12 cellular contexts compared by ENCODE assay signal in genomic region chr12:69527506-69528272, GRCh38. TPM values are rescaled to one million over a fixed set of nuclear protein-coding genes. Genes with fewer than 3 reads are reported as not detected.
DNase-seq lines count a peak whose midpoint lies in the region; ATAC-seq and TF ChIP-seq lines count a peak whose summit lies in the region.
"Had no signal": no experiment of that assay in that cellular context is flagged by ENCODE, and none has a peak within 500 bp of the region (broad histone marks: within the 10 kb centered on the region; RNA-seq: fewer than 3 reads in every experiment).

No MANE protein-coding gene starts in this region.

- H3K36me3 ChIP-seq in adrenal gland (replicated peaks in 1 of 2) (no peaks in the 10 kb centered on the region), gastroesophageal sphincter (peaks cover 0 to 3% of the 10 kb centered on the region in 2 donors)
- H3K36me3 ChIP-seq: neural progenitor cell had no signal

- H3K4me3 ChIP-seq in adrenal gland: no peak overlapping the region
- H3K4me3 ChIP-seq in gastroesophageal sphincter: no peak overlapping the region
- H3K4me3 ChIP-seq: neural progenitor cell had no signal

- H3K27me3 ChIP-seq in adrenal gland: no peaks in the 10 kb centered on the region
- H3K27me3 ChIP-seq in gastroesophageal sphincter: no peaks in the 10 kb centered on the region
- H3K27me3 ChIP-seq: neural progenitor cell had no signal

- peaks cover 5 to 10% of the 10 kb centered on the region in 2 donors for H3K36me3 Mint-ChIP-seq in activated T-cell treated with anti-CD3 and anti-CD28 coated beads, Interleukin-2, amount 50 U/mL, for 72 hours (ENCODE audit: insufficient read depth in 2 of 2)
- peaks cover 25% of the 10 kb centered on the region for H3K36me3 Mint-ChIP-seq in type B pancreatic cell

- TF ChIP-seq POLR2A in adrenal gland (IDR thresholded peaks at IDR 0.05): no peak
- TF ChIP-seq POLR2A in gastroesophageal sphincter (IDR thresholded peaks at IDR 0.05): no peak

- no peak for TF ChIP-seq EP300 in gastroesophageal sphincter (IDR thresholded peaks at IDR 0.05)

- DNase-seq in activated T-cell treated with anti-CD3 and anti-CD28 coated beads, Interleukin-2, amount 50 U/mL, for 72 hours: no peak
- no peak for DNase-seq in activated T-cell treated with anti-CD3 and anti-CD28 coated beads for 4 hours
- no peak for DNase-seq in adrenal gland
- DNase-seq in type B pancreatic cell (ENCODE audit: extremely low spot score, unreplicated experiment): no peak
- DNase-seq in stimulated activated CD4-positive, alpha-beta T cell treated with anti-CD3 and anti-CD28 coated beads, Interleukin-12 subunit alpha, Interleukin-12 subunit beta, amount 100 ng/mL, for 4 hours: no peak
- no peak for DNase-seq in NCI-H1694 treated with DMSO at 0.1 percent for 48 hours (lab: John Stamatoyannopoulos, UW)
- no peak for DNase-seq in caudate nucleus (lab: John Stamatoyannopoulos, UW)
- DNase-seq: ACHN, hippocampal formation had no signal

- H3K4me1 ChIP-seq in adrenal gland (replicated peaks in 1 of 2): peaks cover 12 to 21% of the 10 kb centered on the region in 2 donors
- peaks cover 6 to 34% (median 6%) of the 10 kb centered on the region in 3 donors for H3K4me1 ChIP-seq in gastroesophageal sphincter
- H3K4me1 ChIP-seq: neural progenitor cell had no signal

- WGBS in adrenal gland, 4 donors: 70 to 87% (median 78%) methylated on average over 3 of the region's 3 CpGs
- 56 to 68% methylated on average over 3 of the region's 3 CpGs for WGBS in gastroesophageal sphincter (ENCODE audit: low coverage in 1 of 2), 2 donors

- H3K4me1 Mint-ChIP-seq in activated T-cell treated with anti-CD3 and anti-CD28 coated beads, Interleukin-2, amount 50 U/mL, for 72 hours (ENCODE audit: low read depth): peaks cover 38% of the 10 kb centered on the region
- peaks cover 13% of the 10 kb centered on the region for H3K4me1 Mint-ChIP-seq in type B pancreatic cell (ENCODE audit: unreplicated experiment)

- peak overlapping the region; percentile 64 for H3K27ac Mint-ChIP-seq in activated T-cell treated with anti-CD3 and anti-CD28 coated beads, Interleukin-2, amount 50 U/mL, for 72 hours
- H3K27ac Mint-ChIP-seq in type B pancreatic cell: peak overlapping the region; percentile 57
- H3K27ac Mint-ChIP-seq: activated naive CD4-positive, alpha-beta T cell treated with anti-CD3 and anti-CD28 coated beads, Interleukin-2, amount 50 U/mL, for 72 hours had no signal

- intact Hi-C loops in adrenal gland (cut with DNase I): no loop called here

- peaks cover 0 to under 1% (median 0%) of the 10 kb centered on the region in 3 donors for H3K9me3 ChIP-seq in adrenal gland (replicated peaks in 1 of 3)
- peaks cover 0 to 3% (median 0%) of the 10 kb centered on the region in 3 donors for H3K9me3 ChIP-seq in gastroesophageal sphincter

- no peaks in the 10 kb centered on the region for H3K27me3 Mint-ChIP-seq in activated T-cell treated with anti-CD3 and anti-CD28 coated beads, Interleukin-2, amount 50 U/mL, for 72 hours (ENCODE audit: low read depth)
- no peaks in the 10 kb centered on the region for H3K27me3 Mint-ChIP-seq in type B pancreatic cell

- peak; percentile 54 to 64 for ATAC-seq in activated T-cell treated with anti-CD3 and anti-CD28 coated beads, Interleukin-2, amount 50 U/mL, for 72 hours (replicated peaks in 1 of 2)
- peak; percentile 36 for ATAC-seq in gastroesophageal sphincter

- peak overlapping the region; percentile 54 to 72 for H3K4me3 Mint-ChIP-seq in activated T-cell treated with anti-CD3 and anti-CD28 coated beads, Interleukin-2, amount 50 U/mL, for 72 hours
- H3K4me3 Mint-ChIP-seq in type B pancreatic cell: peak overlapping the region; percentile 60
- H3K4me3 Mint-ChIP-seq: neural progenitor cell had no signal

- TF ChIP-seq CTCF in adrenal gland (IDR thresholded peaks at IDR 0.05) (no peak), gastroesophageal sphincter (IDR thresholded peaks at IDR 0.05) (no peak), type B pancreatic cell (conservative IDR thresholded peaks at IDR 0.05) (no peak)

- H3K27ac ChIP-seq in adrenal gland (peak overlapping the region in 3 of 5 donors; percentile 9 to 24 (median 22)), gastroesophageal sphincter (peak overlapping the region; percentile 13 to 61 (median 41)), caudate nucleus (ENCODE audit: low read depth, low read length) (no peak overlapping the region)
- H3K27ac ChIP-seq: neural progenitor cell had no signal

- H3K9me3 Mint-ChIP-seq in activated T-cell treated with anti-CD3 and anti-CD28 coated beads, Interleukin-2, amount 50 U/mL, for 72 hours: peaks cover 2 to 8% of the 10 kb centered on the region in 2 donors
- H3K9me3 Mint-ChIP-seq in type B pancreatic cell: peaks cover 6% of the 10 kb centered on the region

RNA-seq across cellular contexts. Expression of gene FRS2, which starts 57.5 kb away (rescaled TPM):
- total RNA-seq in activated T-cell treated with anti-CD3 and anti-CD28 coated beads, Interleukin-2, amount 50 U/mL, for 72 hours: 10 to 100 TPM; 13.0 to 13.2 TPM
- 10 to 100 TPM; 36.2 to 86.1 (median 47.0) TPM for total RNA-seq in adrenal gland
- 10 to 100 TPM in 1 of 3 donors, 1 to 10 TPM in 2; 4.8 to 25.2 (median 7.3) TPM for polyA plus RNA-seq in adrenal gland
- 10 to 100 TPM; 39.9 to 70.6 (median 59.1) TPM for total RNA-seq in gastroesophageal sphincter
- total RNA-seq in type B pancreatic cell (ENCODE audit: low replicate concordance): 39.5 and 41.2 TPM in 2 replicates

RNA-seq across cellular contexts. Expression of gene CCT2, which starts 57.6 kb away (rescaled TPM):
- 100 to 1,000 TPM; 162 to 191 TPM for total RNA-seq in activated T-cell treated with anti-CD3 and anti-CD28 coated beads, Interleukin-2, amount 50 U/mL, for 72 hours
- 100 to 1,000 TPM in 7 of 8 donors, 10 to 100 TPM in 1; 88.2 to 196 (median 119) TPM for total RNA-seq in adrenal gland
- polyA plus RNA-seq in adrenal gland: 100 to 1,000 TPM in 2 of 3 donors, 10 to 100 TPM in 1; 83.5 to 233 (median 102) TPM
- total RNA-seq in gastroesophageal sphincter: 100 to 1,000 TPM in 3 of 4 donors, 10 to 100 TPM in 1; 95.4 to 125 (median 110) TPM
- total RNA-seq in type B pancreatic cell (ENCODE audit: low replicate concordance): 191 and 260 TPM in 2 replicates
